Comparison of ENCODE assay signal across 23 cellular contexts in genomic region chr18:54100920-54101319, GRCh38.
DNase-seq lines count a peak whose midpoint lies in the region; ATAC-seq and TF ChIP-seq lines count a peak whose summit lies in the region.
"Had no signal": no experiment of that assay in that cellular context is flagged by ENCODE, and none has a peak within 500 bp of the region (broad histone marks: within the 10 kb centered on the region; RNA-seq: fewer than 3 reads in every experiment).

No MANE protein-coding gene starts in this region.

- no peak for TF ChIP-seq EP300 in SK-N-SH (IDR thresholded peaks at IDR 0.05; ENCODE audit: borderline replicate concordance in 1 of 2, low read depth in 1 of 2, low read length in 1 of 2)
- no peak for TF ChIP-seq EP300 in transverse colon (IDR thresholded peaks at IDR 0.05; ENCODE audit: low read depth)

- in situ Hi-C loops in transverse colon (cut with MboI; ENCODE audit: low pct_ligation_motif_present in 1 of 4, low pct_unique_long_range_greater_than_20kb in 1 of 4, low sequenced_read_pairs in 3 of 4), result loop anchor here in 2 of 4 donors (25.0 kb wide), 1 partner anchor 539 kb away; no protein-coding TSS in a partner anchor

- H3K79me2 ChIP-seq in SK-N-SH (ENCODE audit: insufficient read depth), result no peaks in the 10 kb centered on the region

- intact Hi-C loops in head of caudate nucleus (cut with DNase I) (no loop called here), transverse colon (cut with DNase I; ENCODE audit: low total_unique reads) (no loop called here)

- no peak overlapping the region for H2AFZ ChIP-seq in SK-N-SH (ENCODE audit: low read depth)

- no peak overlapping the region for H3K9ac ChIP-seq in SK-N-SH

- H3K36me3 ChIP-seq in SK-N-SH (replicated peaks in 1 of 2; ENCODE audit: control insufficient read depth in 1 of 2, insufficient read depth in 2 of 2, low read length in 1 of 2) (no peaks in the 10 kb centered on the region), transverse colon (no peaks in the 10 kb centered on the region)
- H3K36me3 ChIP-seq: HAP-1, heart right ventricle had no signal

- no peaks in the 10 kb centered on the region for H3K9me2 ChIP-seq in SK-N-SH

- H3K4me3 ChIP-seq in SK-N-SH (ENCODE audit: low read depth in 2 of 2, low read length in 1 of 2) (no peak overlapping the region), epithelial cell of esophagus (ENCODE audit: low read length) (no peak overlapping the region), transverse colon (no peak overlapping the region)
- H3K4me3 ChIP-seq: A549, HAP-1, heart right ventricle, lung had no signal

- no peaks in the 10 kb centered on the region for H4K20me1 ChIP-seq in SK-N-SH (ENCODE audit: insufficient read depth)

- H3K4me1 ChIP-seq in SK-N-SH (ENCODE audit: control insufficient read depth in 1 of 2, insufficient read depth in 2 of 2, low read depth in 1 of 2, low read length in 1 of 2), result no peaks in the 10 kb centered on the region
- H3K4me1 ChIP-seq in transverse colon, result no peaks in the 10 kb centered on the region
- H3K4me1 ChIP-seq: A549, HAP-1, heart right ventricle had no signal

- no peak for ATAC-seq in SK-N-SH treated with all-trans-retinoic acid at 6 μM for 48 hours
- no peak for ATAC-seq in GM19035 (IDR thresholded peaks at IDR 0.05; ENCODE audit: unreplicated experiment)
- ATAC-seq: A549; heart right ventricle; stimulated activated naive CD8-positive, alpha-beta T cell treated with anti-CD3 and anti-CD28 coated beads, Interleukin-15, Interleukin-2, amounts not matched to agents 100 U/mL and 50 U/mL, for 24 hours had no signal

- WGBS in SK-N-SH (ENCODE audit: low lambda C conversion rate), result 21% methylated on average over 3 of the region's 3 CpGs
- 70 to 82% methylated on average over 3 of the region's 3 CpGs for WGBS in transverse colon (ENCODE audit: low coverage in 1 of 2), 2 donors

- DNase-seq in SK-N-SH, result no peak
- DNase-seq in NCI-H524 (lab: John Stamatoyannopoulos, UW), result peak; percentile 87 to 94
- DNase-seq in epithelial cell of esophagus (ENCODE audit: low read depth), result peak; percentile 64
- DNase-seq in GOT3 (lab: John Stamatoyannopoulos, UW), result no peak
- no peak for DNase-seq in head of caudate nucleus
- DNase-seq in transverse colon, result no peak
- DNase-seq: activated CD4-positive, alpha-beta T cell treated with anti-CD3 and anti-CD28 coated beads for 4 hours; activated effector memory CD4-positive, alpha-beta T cell treated with anti-CD3 and anti-CD28 coated beads, Interleukin-2, amount 50 U/mL, for 16 hours; activated T-cell treated with anti-CD3 and anti-CD28 coated beads, Interleukin-2, amount 50 U/mL, for 1 hour; CD8-positive, alpha-beta memory T cell; DMS153; heart right ventricle; KG1; NCI-H146; NCI-H748 treated with DMSO at 0.1 percent for 48 hours; nephron progenitor cell; stimulated activated naive CD8-positive, alpha-beta T cell treated with anti-CD3 and anti-CD28 coated beads, Interleukin-15, Interleukin-2, amounts not matched to agents 100 U/mL and 50 U/mL, for 24 hours had no signal

- no peak for TF ChIP-seq RAD21 in SK-N-SH (IDR thresholded peaks at IDR 0.05; ENCODE audit: low read length)

- POLR2A ChIA-PET in SK-N-SH (lab: Yijun Ruan, JAX), result no interaction called here

- no peak for TF ChIP-seq POLR2A in transverse colon (IDR thresholded peaks at IDR 0.05)

- H3K4me2 ChIP-seq in SK-N-SH, result no peak overlapping the region
- H3K4me2 ChIP-seq: A549 had no signal

- no peaks in the 10 kb centered on the region for H3K27me3 ChIP-seq in SK-N-SH (ENCODE audit: insufficient read depth)
- H3K27me3 ChIP-seq in transverse colon, result no peaks in the 10 kb centered on the region

- no peak for TF ChIP-seq CTCF in SK-N-SH (IDR thresholded peaks at IDR 0.05)
- TF ChIP-seq CTCF in epithelial cell of esophagus (IDR thresholded peaks at IDR 0.05; ENCODE audit: insufficient read depth, low read depth, low read length, missing control alignments), result no peak
- no peak for TF ChIP-seq CTCF in transverse colon (IDR thresholded peaks at IDR 0.05)

- H3F3A ChIP-seq in SK-N-SH (replicated peaks; ENCODE audit: insufficient read depth), result no peaks in the 10 kb centered on the region

- CTCF ChIA-PET in SK-N-SH (lab: Yijun Ruan, JAX), result no interaction called here

- H3K27ac ChIP-seq in SK-N-SH (ENCODE audit: low read depth in 2 of 2, low read length in 1 of 2) (no peak overlapping the region), transverse colon (no peak overlapping the region)
- H3K27ac ChIP-seq: A549, heart right ventricle, VCaP had no signal

- no peaks in the 10 kb centered on the region for H3K9me3 ChIP-seq in SK-N-SH
- no peaks in the 10 kb centered on the region for H3K9me3 ChIP-seq in transverse colon
- H3K9me3 ChIP-seq: A549, HAP-1 had no signal

TF ChIP-seq in SK-N-SH, 30 proteins besides CTCF, POLR2A, EP300 and RAD21:
- 0 out of 2 replicates have a peak, but pooled peaks have one; percentile 3 for TF ChIP-seq TCF12 (IDR thresholded peaks at IDR 0.05)
- no peak for TF ChIP-seq JUND (IDR thresholded peaks at IDR 0.05)

TF ChIP-seq in SK-N-SH treated with all-trans-retinoic acid at 6 μM for 48 hours, 23 proteins besides CTCF, POLR2A, EP300 and RAD21 (continues in another document):
- TF ChIP-seq CSDC2 (CRISPR knock-in tag; IDR thresholded peaks at IDR 0.05) (no peak), BACH2 (CRISPR knock-in tag; IDR thresholded peaks at IDR 0.05; ENCODE audit: borderline replicate concordance) (no peak), ARNTL (CRISPR knock-in tag; IDR thresholded peaks at IDR 0.05; ENCODE audit: borderline replicate concordance, low read depth) (no peak), ISL1 (CRISPR knock-in tag; IDR thresholded peaks at IDR 0.05) (no peak), ZFP30 (CRISPR knock-in tag; IDR thresholded peaks at IDR 0.05) (no peak), GLIS3 (CRISPR knock-in tag; IDR thresholded peaks at IDR 0.05) (no peak), CREB5 (CRISPR knock-in tag; IDR thresholded peaks at IDR 0.05; ENCODE audit: low read depth) (no peak), ZNF565 (CRISPR knock-in tag; conservative IDR thresholded peaks at IDR 0.05; ENCODE audit: low read depth) (no peak), ZNF8 (CRISPR knock-in tag; IDR thresholded peaks at IDR 0.05) (no peak), ESRRG (CRISPR knock-in tag; IDR thresholded peaks at IDR 0.05) (no peak), POU6F1 (CRISPR knock-in tag; IDR thresholded peaks at IDR 0.05; ENCODE audit: borderline replicate concordance, low read depth) (no peak), ZNF70 (CRISPR knock-in tag; IDR thresholded peaks at IDR 0.05) (no peak), ZFP3 (CRISPR knock-in tag; IDR thresholded peaks at IDR 0.05) (no peak), CSRNP3 (CRISPR knock-in tag; IDR thresholded peaks at IDR 0.05) (no peak), OSR1 (CRISPR knock-in tag; IDR thresholded peaks at IDR 0.05) (no peak), PATZ1 (CRISPR knock-in tag; IDR thresholded peaks at IDR 0.05; ENCODE audit: borderline replicate concordance) (no peak)

Comparison
In these comparisons a context has a peak if more than half of its experiments do, and no peak if none do; other contexts are left out.
1. DNase-seq: peak in NCI-H524 (2 of 2) and epithelial cell of esophagus (single experiment); none in SK-N-SH (single experiment), GOT3 (single experiment), head of caudate nucleus (0 of 42) and transverse colon (single experiment).